ENCODE assay signal across 1 cellular context in the genomic region with DNA sequence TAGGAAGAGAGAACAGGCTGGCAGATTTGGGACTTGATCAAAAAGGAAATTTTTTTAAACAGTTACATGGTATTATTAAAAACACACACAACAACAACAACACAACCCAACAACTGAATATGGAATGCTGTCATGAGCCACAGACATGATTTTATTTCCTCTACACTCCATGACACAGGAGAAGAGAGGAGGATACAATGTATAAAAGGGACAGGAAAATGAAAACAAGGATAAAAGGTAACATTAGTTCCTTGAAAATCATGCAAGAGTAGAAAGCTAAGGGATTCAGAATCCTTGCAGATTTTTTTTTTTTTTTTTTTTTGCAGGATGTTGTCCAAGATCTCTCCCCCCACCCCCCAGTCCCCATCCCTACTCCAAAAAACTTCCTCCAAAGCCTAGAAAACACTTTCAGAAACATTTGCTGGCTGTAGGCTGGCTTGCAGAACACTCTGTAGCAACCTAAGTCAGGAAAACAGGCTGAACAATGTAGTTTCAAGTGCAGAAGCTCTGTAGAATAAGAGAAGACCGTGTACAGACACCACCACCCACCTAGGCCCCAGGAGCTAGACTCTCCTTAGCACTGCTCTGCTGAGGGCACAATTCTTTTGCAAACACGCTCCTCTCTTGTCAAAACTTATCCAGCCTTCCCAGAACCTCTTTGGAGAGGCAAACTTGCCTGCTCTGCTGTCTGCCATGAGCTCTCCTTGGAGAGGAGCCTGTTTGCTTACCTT.
TF ChIP-seq lines count a peak whose summit lies in the region.

No MANE protein-coding gene starts in this region.

TF ChIP-seq in A549, 52 proteins besides CTCF, POLR2A, EP300 and RAD21 (continued from another document):
- TF ChIP-seq, protein P1, sequence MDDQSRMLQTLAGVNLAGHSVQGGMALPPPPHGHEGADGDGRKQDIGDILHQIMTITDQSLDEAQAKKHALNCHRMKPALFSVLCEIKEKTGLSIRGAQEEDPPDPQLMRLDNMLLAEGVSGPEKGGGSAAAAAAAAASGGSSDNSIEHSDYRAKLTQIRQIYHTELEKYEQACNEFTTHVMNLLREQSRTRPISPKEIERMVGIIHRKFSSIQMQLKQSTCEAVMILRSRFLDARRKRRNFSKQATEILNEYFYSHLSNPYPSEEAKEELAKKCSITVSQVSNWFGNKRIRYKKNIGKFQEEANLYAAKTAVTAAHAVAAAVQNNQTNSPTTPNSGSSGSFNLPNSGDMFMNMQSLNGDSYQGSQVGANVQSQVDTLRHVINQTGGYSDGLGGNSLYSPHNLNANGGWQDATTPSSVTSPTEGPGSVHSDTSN (IDR thresholded peaks at IDR 0.05): no peak
- TF ChIP-seq HOXA7 (CRISPR knock-in tag; IDR thresholded peaks at IDR 0.05) (no peak), SREBF2 (IDR thresholded peaks at IDR 0.05) (no peak), FOSL2 (IDR thresholded peaks at IDR 0.05) (no peak), FOSL2 (CRISPR knock-in tag; IDR thresholded peaks at IDR 0.05) (no peak), HDAC2 (IDR thresholded peaks at IDR 0.05) (no peak), HOXB13 (CRISPR knock-in tag; IDR thresholded peaks at IDR 0.05; ENCODE audit: low read depth) (no peak), NPAS2 (CRISPR knock-in tag; IDR thresholded peaks at IDR 0.05; ENCODE audit: borderline replicate concordance) (no peak), JUNB (IDR thresholded peaks at IDR 0.05) (no peak), RFX5 (IDR thresholded peaks at IDR 0.05) (no peak), KDM1A (IDR thresholded peaks at IDR 0.05; ENCODE audit: low read depth) (no peak), MAFK (IDR thresholded peaks at IDR 0.05; ENCODE audit: partially characterized antibody) (no peak), MYC (IDR thresholded peaks at IDR 0.05; ENCODE audit: borderline replicate concordance, low read length) (no peak)
- TF ChIP-seq, protein P2, sequence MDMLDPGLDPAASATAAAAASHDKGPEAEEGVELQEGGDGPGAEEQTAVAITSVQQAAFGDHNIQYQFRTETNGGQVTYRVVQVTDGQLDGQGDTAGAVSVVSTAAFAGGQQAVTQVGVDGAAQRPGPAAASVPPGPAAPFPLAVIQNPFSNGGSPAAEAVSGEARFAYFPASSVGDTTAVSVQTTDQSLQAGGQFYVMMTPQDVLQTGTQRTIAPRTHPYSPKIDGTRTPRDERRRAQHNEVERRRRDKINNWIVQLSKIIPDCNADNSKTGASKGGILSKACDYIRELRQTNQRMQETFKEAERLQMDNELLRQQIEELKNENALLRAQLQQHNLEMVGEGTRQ (IDR thresholded peaks at IDR 0.05): no peak
- TF ChIP-seq, protein P3, sequence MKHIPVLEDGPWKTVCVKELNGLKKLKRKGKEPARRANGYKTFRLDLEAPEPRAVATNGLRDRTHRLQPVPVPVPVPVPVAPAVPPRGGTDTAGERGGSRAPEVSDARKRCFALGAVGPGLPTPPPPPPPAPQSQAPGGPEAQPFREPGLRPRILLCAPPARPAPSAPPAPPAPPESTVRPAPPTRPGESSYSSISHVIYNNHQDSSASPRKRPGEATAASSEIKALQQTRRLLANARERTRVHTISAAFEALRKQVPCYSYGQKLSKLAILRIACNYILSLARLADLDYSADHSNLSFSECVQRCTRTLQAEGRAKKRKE (CRISPR knock-in tag; IDR thresholded peaks at IDR 0.05; ENCODE audit: low read depth): 0 out of 2 replicates have a peak, but pooled peaks have one; percentile 22
